In the genomic region with DNA sequence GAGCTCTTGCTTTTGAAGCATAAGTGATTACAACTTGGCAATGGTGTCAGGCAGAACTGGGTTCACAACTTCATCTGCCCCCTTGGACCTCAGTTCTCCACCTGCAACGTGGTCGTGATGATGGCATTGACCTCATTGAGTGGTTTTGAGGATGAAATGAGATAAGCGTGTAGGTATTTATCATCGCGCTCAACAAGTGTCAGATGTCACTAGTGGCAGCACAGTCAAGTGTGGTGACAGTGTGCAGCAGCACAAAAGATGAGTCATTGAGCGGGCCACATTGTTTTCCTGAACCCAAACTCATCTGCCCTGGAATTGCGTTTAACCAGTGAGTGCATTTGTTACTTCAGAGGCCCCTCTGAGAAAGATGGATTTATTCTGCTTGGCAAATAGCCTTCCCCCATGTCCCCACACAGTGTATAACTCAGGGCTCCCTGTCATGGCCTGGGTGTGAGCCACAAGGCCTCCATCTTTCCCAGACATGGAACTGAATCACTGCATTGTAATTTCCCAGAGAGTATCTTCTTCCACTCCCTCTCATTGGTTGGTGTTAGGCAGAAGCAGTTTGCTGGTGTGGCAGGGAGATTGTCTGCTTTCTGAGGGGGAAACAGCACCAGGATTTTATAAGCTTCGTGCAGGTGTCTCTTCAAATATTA, we compare ENCODE assay signal across 20 cellular contexts. TPM values are rescaled to one million over a fixed set of nuclear protein-coding genes. Genes with fewer than 3 reads are reported as not detected.
A peak's percentile ranks its signal among the peaks of the same experiment; 100 is the strongest.
DNase-seq lines count a peak whose midpoint lies in the region; ATAC-seq and TF ChIP-seq lines count a peak whose summit lies in the region.
"Had no signal": no experiment of that assay in that cellular context is flagged by ENCODE, and none has a peak within 500 bp of the region (broad histone marks: within the 10 kb centered on the region; RNA-seq: fewer than 3 reads in every experiment).

No MANE protein-coding gene starts in this region.

- H4K8ac ChIP-seq in neuronal stem cell (ENCODE audit: low read depth, low read length) = no peak overlapping the region

- WGBS in neuronal stem cell (ENCODE audit: extremely low coverage in 2 of 2, insufficient read length in 2 of 2, insufficient replicate concordance in 1 of 2), 2 donors = no CpG with 5 or more reads among the region's 8 CpGs

- no peak overlapping the region for H2BK12ac ChIP-seq in neuronal stem cell (ENCODE audit: low read length)

- H3K18ac ChIP-seq in neuronal stem cell (ENCODE audit: low read length) = peak overlapping the region; percentile 11

- H2BK15ac ChIP-seq in neuronal stem cell (ENCODE audit: low read length) = no peak overlapping the region

- DNase-seq in DMS153 (lab: John Stamatoyannopoulos, UW) = peak; percentile 1
- DNase-seq in DMS153 treated with DMSO at 0.1 percent for 48 hours (lab: John Stamatoyannopoulos, UW; ENCODE audit: unreplicated experiment) = no peak
- peak; percentile 35 for DNase-seq in LHCN-M2 (ENCODE audit: low read depth)
- peak in 1 of 2 donors; percentile 23 for DNase-seq in cardiac muscle cell (ENCODE audit: low read depth in 1 of 2, low spot score in 1 of 2)
- no peak for DNase-seq in neuronal stem cell (ENCODE audit: low spot score)
- no peak for DNase-seq in activated T-cell treated with anti-CD3 and anti-CD28 coated beads, Interleukin-2, amount 50 U/mL, for 1 hour
- DNase-seq: activated CD4-positive, alpha-beta T cell treated with anti-CD3 and anti-CD28 coated beads, Interleukin-2, amount 50 U/mL, for 1 hour; activated naive CD4-positive, alpha-beta T cell treated with anti-CD3 and anti-CD28 coated beads, Interleukin-2, amount 10 ng/mL, durations not matched to agents 7 days and 5 days; dermis blood vessel endothelial cell; lower lobe of right lung; MM.1S; naive B cell; NCI-H2081; NCI-H526; spleen had no signal

- H3K4me3 ChIP-seq in cardiac muscle cell (no peak overlapping the region), neuronal stem cell (ENCODE audit: low read length in 2 of 2) (no peak overlapping the region)
- H3K4me3 ChIP-seq: lower lobe of right lung, SK-N-MC, spleen had no signal

- H3K4me1 ChIP-seq in cardiac muscle cell (ENCODE audit: low read depth) (peaks cover 9% of the 10 kb centered on the region), neuronal stem cell (ENCODE audit: control insufficient read depth in 2 of 2, insufficient read depth in 1 of 2, low read depth in 1 of 2, low read length in 2 of 2) (peaks cover 2 to 19% of the 10 kb centered on the region in 2 donors)
- H3K4me1 ChIP-seq: spleen had no signal

- no peak overlapping the region for H3K23ac ChIP-seq in neuronal stem cell (ENCODE audit: low read depth, low read length, poor library complexity)

- no peak overlapping the region for H2AK5ac ChIP-seq in neuronal stem cell (ENCODE audit: low read depth, low read length)

- no peak overlapping the region for H3K4ac ChIP-seq in neuronal stem cell (ENCODE audit: low read length)

- H3K79me1 ChIP-seq in neuronal stem cell (ENCODE audit: low read depth, low read length) = no peaks in the 10 kb centered on the region

- H3K27ac ChIP-seq in cardiac muscle cell = peak overlapping the region; percentile 7
- no peak overlapping the region for H3K27ac ChIP-seq in neuronal stem cell (replicated peaks; ENCODE audit: low read length)
- H3K27ac ChIP-seq: 22Rv1, C4-2B, lower lobe of right lung, SK-N-MC, spleen had no signal

- no peaks in the 10 kb centered on the region for H3K36me3 ChIP-seq in cardiac muscle cell
- no peaks in the 10 kb centered on the region for H3K36me3 ChIP-seq in neuronal stem cell (replicated peaks in 1 of 2; ENCODE audit: control insufficient read depth in 2 of 2, insufficient read depth in 2 of 2, low read length in 2 of 2)
- H3K36me3 ChIP-seq: lower lobe of right lung, spleen had no signal

- no peak overlapping the region for H4K91ac ChIP-seq in neuronal stem cell (ENCODE audit: low read depth, low read length, poor library complexity)

- H2BK120ac ChIP-seq in neuronal stem cell (ENCODE audit: low read depth, low read length) = no peak overlapping the region

- no peaks in the 10 kb centered on the region for H3K9me3 ChIP-seq in cardiac muscle cell (ENCODE audit: low read depth)
- peaks cover 0 to 5% of the 10 kb centered on the region in 2 donors for H3K9me3 ChIP-seq in neuronal stem cell (replicated peaks in 1 of 2; ENCODE audit: control insufficient read depth in 2 of 2, insufficient read depth in 1 of 2, low read depth in 1 of 2, low read length in 2 of 2)
- H3K9me3 ChIP-seq: lower lobe of right lung had no signal

- no peak for TF ChIP-seq CTCF in cardiac muscle cell (IDR thresholded peaks at IDR 0.05; ENCODE audit: low read depth, low read length)

- peak overlapping the region; percentile 86 for H2AFZ ChIP-seq in neuronal stem cell (ENCODE audit: low read length)

- H3K9ac ChIP-seq in neuronal stem cell (ENCODE audit: low read depth, low read length, poor library complexity) = no peak overlapping the region

- H2BK5ac ChIP-seq in neuronal stem cell (ENCODE audit: low read length) = no peak overlapping the region

- ATAC-seq in GM21529 (IDR thresholded peaks at IDR 0.05; ENCODE audit: unreplicated experiment) (no peak), GM19455 (IDR thresholded peaks at IDR 0.05; ENCODE audit: unreplicated experiment) (no peak)

- no peak overlapping the region for H3K4me2 ChIP-seq in neuronal stem cell (ENCODE audit: insufficient read depth, low read length, poor library complexity, severe bottlenecking)

- H3K27me3 ChIP-seq in cardiac muscle cell = no peaks in the 10 kb centered on the region
- H3K27me3 ChIP-seq in neuronal stem cell (ENCODE audit: control insufficient read depth in 3 of 3, insufficient read depth in 3 of 3, low read depth in 1 of 3, low read length in 3 of 3) = no peaks in the 10 kb centered on the region

- no peak overlapping the region for H3K14ac ChIP-seq in neuronal stem cell (ENCODE audit: low read length)

RNA-seq across cellular contexts. Expression of a gene that starts 20.9 kb away (rescaled TPM):
- total RNA-seq in LHCN-M2 (2014; rRNA removed) (82.7 and 84.1 TPM in 2 replicates), cardiac muscle cell (207 and 209 TPM in 2 replicates)
- polyA plus RNA-seq in LHCN-M2 (2012) = 66.9 TPM
- 190 and 212 TPM in 2 replicates for polyA plus RNA-seq in cardiac muscle cell
- 8.1 TPM for polyA plus RNA-seq in neuronal stem cell (2013, experiment 1 of 2)
- polyA plus RNA-seq in neuronal stem cell (2013, experiment 2 of 2) = 8.2 TPM

Comparison
In these comparisons a context has a peak if more than half of its experiments do, and no peak if none do; other contexts are left out.
1. DNase-seq: peak in DMS153 (single experiment) and LHCN-M2 (single experiment); none in DMS153 treated with DMSO at 0.1 percent for 48 hours (single experiment), neuronal stem cell (single experiment) and activated T-cell treated with anti-CD3 and anti-CD28 coated beads, Interleukin-2, amount 50 U/mL, for 1 hour (single experiment).